8 cellular contexts compared by ENCODE assay signal in genomic region chr3:186514296-186515002, GRCh38. TPM values are rescaled to one million over a fixed set of nuclear protein-coding genes. Genes with fewer than 3 reads are reported as not detected.
DNase-seq lines count a peak whose midpoint lies in the region; ATAC-seq, FAIRE-seq and TF ChIP-seq lines count a peak whose summit lies in the region.

No MANE protein-coding gene starts in this region.

- ATAC-seq in HG03520 (IDR thresholded peaks at IDR 0.05; ENCODE audit: unreplicated experiment), result no peak
- ATAC-seq in HG03108 (IDR thresholded peaks at IDR 0.05; ENCODE audit: unreplicated experiment), result no peak

- H3K4me3 ChIP-seq in bronchial epithelial cell (ENCODE audit: low read depth, low read length), result no peak overlapping the region
- no peak overlapping the region for H3K4me3 ChIP-seq in osteoblast (ENCODE audit: insufficient read depth, low read length)

- DNase-seq in NCI-H82 (lab: John Stamatoyannopoulos, UW), result peak; percentile 72
- no peak for DNase-seq in NCI-H82 treated with DMSO at 0.1 percent for 48 hours (lab: John Stamatoyannopoulos, UW; ENCODE audit: unreplicated experiment)
- peak; percentile 6 for DNase-seq in LoVo (ENCODE audit: low spot score)
- peak; percentile 44 for DNase-seq in bronchial epithelial cell (ENCODE audit: low read depth)
- DNase-seq in osteoblast (ENCODE audit: insufficient read length, low spot score, missing footprints), result no peak
- DNase-seq in activated T-helper 2 cell treated with anti-CD3 and anti-CD28 coated beads, Interferon-gamma antibody, Interleukin-2, Interleukin-4, amounts not matched to agents 10 μg/mL and 5 μg/mL and 100 μg/mL, durations not matched to agents 14 hours and 24 hours and 36 hours (ENCODE audit: low spot score), result no peak

- H3K36me3 Mint-ChIP-seq in activated T-helper 2 cell treated with anti-CD3 and anti-CD28 coated beads, Interferon-gamma antibody, Interleukin-2, Interleukin-4, amounts not matched to agents 10 μg/mL and 5 μg/mL and 100 μg/mL, durations not matched to agents 14 hours and 24 hours and 36 hours (ENCODE audit: low read depth), result no peaks in the 10 kb centered on the region

- H3K27me3 Mint-ChIP-seq in activated T-helper 2 cell treated with anti-CD3 and anti-CD28 coated beads, Interferon-gamma antibody, Interleukin-2, Interleukin-4, amounts not matched to agents 10 μg/mL and 5 μg/mL and 100 μg/mL, durations not matched to agents 14 hours and 24 hours and 36 hours (ENCODE audit: low read depth), result peaks cover 3% of the 10 kb centered on the region

- no peaks in the 10 kb centered on the region for H3K79me2 ChIP-seq in osteoblast (ENCODE audit: insufficient read depth, low read length)

- no peaks in the 10 kb centered on the region for H3K36me3 ChIP-seq in bronchial epithelial cell (ENCODE audit: control insufficient read depth, insufficient read depth, low read length)
- no peaks in the 10 kb centered on the region for H3K36me3 ChIP-seq in osteoblast (ENCODE audit: insufficient read depth, low read length)

- H3K9me3 ChIP-seq in osteoblast (ENCODE audit: low read depth, low read length), result no peaks in the 10 kb centered on the region

- peak; percentile 62 for FAIRE-seq in bronchial epithelial cell (lab: Jason Lieb, UNC)

- H3K4me1 Mint-ChIP-seq in activated T-helper 2 cell treated with anti-CD3 and anti-CD28 coated beads, Interferon-gamma antibody, Interleukin-2, Interleukin-4, amounts not matched to agents 10 μg/mL and 5 μg/mL and 100 μg/mL, durations not matched to agents 14 hours and 24 hours and 36 hours (ENCODE audit: low read depth), result peaks cover 37% of the 10 kb centered on the region

- no peak overlapping the region for H2AFZ ChIP-seq in osteoblast (ENCODE audit: low read length)

- no peak overlapping the region for H3K4me3 Mint-ChIP-seq in activated T-helper 2 cell treated with anti-CD3 and anti-CD28 coated beads, Interferon-gamma antibody, Interleukin-2, Interleukin-4, amounts not matched to agents 10 μg/mL and 5 μg/mL and 100 μg/mL, durations not matched to agents 14 hours and 24 hours and 36 hours (ENCODE audit: low read depth)

- intact Hi-C loops in activated T-helper 2 cell treated with anti-CD3 and anti-CD28 coated beads, Interferon-gamma antibody, Interleukin-2, Interleukin-4, amounts not matched to agents 10 μg/mL and 5 μg/mL and 100 μg/mL, durations not matched to agents 14 hours and 24 hours and 36 hours (cut with micrococcal nuclease), result no loop called here

- no peaks in the 10 kb centered on the region for H3K4me1 ChIP-seq in osteoblast (ENCODE audit: insufficient read depth, low read length)

- peaks cover 4% of the 10 kb centered on the region for H3K9me3 Mint-ChIP-seq in activated T-helper 2 cell treated with anti-CD3 and anti-CD28 coated beads, Interferon-gamma antibody, Interleukin-2, Interleukin-4, amounts not matched to agents 10 μg/mL and 5 μg/mL and 100 μg/mL, durations not matched to agents 14 hours and 24 hours and 36 hours

- TF ChIP-seq CTCF in bronchial epithelial cell (IDR thresholded peaks at IDR 0.05; ENCODE audit: insufficient read depth, low read length, severe bottlenecking), result peak; percentile 44
- TF ChIP-seq CTCF in osteoblast (IDR thresholded peaks at IDR 0.05; ENCODE audit: extremely low read depth, low read depth, low read length), result peak; percentile 35

- H3K27ac ChIP-seq in osteoblast (ENCODE audit: low read depth, low read length), result no peak overlapping the region

- H3K27me3 ChIP-seq in bronchial epithelial cell (ENCODE audit: control insufficient read depth, insufficient read depth, low read length) (peaks cover 3% of the 10 kb centered on the region), osteoblast (ENCODE audit: insufficient read depth, low read length) (peaks cover 36% of the 10 kb centered on the region)

- H3K4me2 ChIP-seq in osteoblast (ENCODE audit: insufficient read depth, low read length), result no peak overlapping the region

- H4K20me1 ChIP-seq in osteoblast (ENCODE audit: insufficient read depth, low read length), result no peaks in the 10 kb centered on the region

- no peak overlapping the region for H3K27ac Mint-ChIP-seq in activated T-helper 2 cell treated with anti-CD3 and anti-CD28 coated beads, Interferon-gamma antibody, Interleukin-2, Interleukin-4, amounts not matched to agents 10 μg/mL and 5 μg/mL and 100 μg/mL, durations not matched to agents 14 hours and 24 hours and 36 hours

RNA-seq across cellular contexts. Expression of gene CRYGS, which starts 29.7 kb away (rescaled TPM):
- total RNA-seq in bronchial epithelial cell, result 0.79 and 1.7 TPM in 2 replicates
- 0.88 and 1.8 TPM in 2 replicates for total RNA-seq in osteoblast
- 3.8 and 5.6 TPM in 2 replicates for total RNA-seq in activated T-helper 2 cell treated with anti-CD3 and anti-CD28 coated beads, Interferon-gamma antibody, Interleukin-2, Interleukin-4, amounts not matched to agents 10 μg/mL and 5 μg/mL and 100 μg/mL, durations not matched to agents 14 hours and 24 hours and 36 hours

RNA-seq across cellular contexts. Expression of gene TBCCD1, which starts 52.7 kb away (rescaled TPM):
- total RNA-seq in bronchial epithelial cell (13.7 and 14.7 TPM in 2 replicates), osteoblast (15.6 and 20.0 TPM in 2 replicates)
- total RNA-seq in activated T-helper 2 cell treated with anti-CD3 and anti-CD28 coated beads, Interferon-gamma antibody, Interleukin-2, Interleukin-4, amounts not matched to agents 10 μg/mL and 5 μg/mL and 100 μg/mL, durations not matched to agents 14 hours and 24 hours and 36 hours, result 17.5 and 17.7 TPM in 2 replicates

RNA-seq across cellular contexts. Expression of gene DNAJB11, which starts 56.1 kb away (rescaled TPM):
- total RNA-seq in bronchial epithelial cell (66.6 and 94.5 TPM in 2 replicates), osteoblast (33.9 and 35.8 TPM in 2 replicates)
- 66.3 and 72.8 TPM in 2 replicates for total RNA-seq in activated T-helper 2 cell treated with anti-CD3 and anti-CD28 coated beads, Interferon-gamma antibody, Interleukin-2, Interleukin-4, amounts not matched to agents 10 μg/mL and 5 μg/mL and 100 μg/mL, durations not matched to agents 14 hours and 24 hours and 36 hours

Comparison
In these comparisons a context has a peak if more than half of its experiments do, and no peak if none do; other contexts are left out.
1. DNase-seq: peak in NCI-H82 (single experiment), LoVo (single experiment) and bronchial epithelial cell (single experiment); none in NCI-H82 treated with DMSO at 0.1 percent for 48 hours (single experiment), osteoblast (single experiment) and activated T-helper 2 cell treated with anti-CD3 and anti-CD28 coated beads, Interferon-gamma antibody, Interleukin-2, Interleukin-4, amounts not matched to agents 10 μg/mL and 5 μg/mL and 100 μg/mL, durations not matched to agents 14 hours and 24 hours and 36 hours (single experiment).